In the genomic region with DNA sequence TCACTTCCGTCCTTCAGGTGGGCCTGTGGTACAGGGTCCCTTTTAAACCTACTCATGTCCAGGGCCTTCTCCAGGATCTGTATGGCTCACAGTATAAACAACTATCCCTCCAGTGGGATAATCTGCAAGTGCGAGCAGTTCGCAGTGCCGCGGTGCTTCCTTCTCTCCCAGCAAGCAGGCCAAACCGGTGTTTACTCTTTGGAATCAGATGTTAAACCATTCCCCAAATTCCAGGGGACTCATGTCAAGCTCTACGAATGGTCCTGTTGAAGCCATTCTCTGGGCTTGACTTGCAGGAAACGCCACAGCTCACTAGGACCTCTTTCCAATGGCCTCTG, we compare ENCODE assay signal across 1 cellular context.
TF ChIP-seq lines count a peak whose summit lies in the region.

No MANE protein-coding gene starts in this region.

TF ChIP-seq in K562, 482 proteins besides CTCF, POLR2A, EP300 and RAD21 (continued from another document):
- no peak for TF ChIP-seq ZBTB12 (CRISPR knock-in tag; IDR thresholded peaks at IDR 0.05)
- no peak for TF ChIP-seq U2AF2 (optimal IDR thresholded peaks at IDR 0.05; ENCODE audit: low read depth, low read length)
- TF ChIP-seq, protein P1, sequence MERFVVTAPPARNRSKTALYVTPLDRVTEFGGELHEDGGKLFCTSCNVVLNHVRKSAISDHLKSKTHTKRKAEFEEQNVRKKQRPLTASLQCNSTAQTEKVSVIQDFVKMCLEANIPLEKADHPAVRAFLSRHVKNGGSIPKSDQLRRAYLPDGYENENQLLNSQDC (CRISPR knock-in tag; IDR thresholded peaks at IDR 0.05) = no peak
- no peak for TF ChIP-seq U2AF1 (optimal IDR thresholded peaks at IDR 0.05; ENCODE audit: low read depth, low read length)
- TF ChIP-seq ELK3 (CRISPR knock-in tag; IDR thresholded peaks at IDR 0.05) = no peak
- TF ChIP-seq, protein P2, sequence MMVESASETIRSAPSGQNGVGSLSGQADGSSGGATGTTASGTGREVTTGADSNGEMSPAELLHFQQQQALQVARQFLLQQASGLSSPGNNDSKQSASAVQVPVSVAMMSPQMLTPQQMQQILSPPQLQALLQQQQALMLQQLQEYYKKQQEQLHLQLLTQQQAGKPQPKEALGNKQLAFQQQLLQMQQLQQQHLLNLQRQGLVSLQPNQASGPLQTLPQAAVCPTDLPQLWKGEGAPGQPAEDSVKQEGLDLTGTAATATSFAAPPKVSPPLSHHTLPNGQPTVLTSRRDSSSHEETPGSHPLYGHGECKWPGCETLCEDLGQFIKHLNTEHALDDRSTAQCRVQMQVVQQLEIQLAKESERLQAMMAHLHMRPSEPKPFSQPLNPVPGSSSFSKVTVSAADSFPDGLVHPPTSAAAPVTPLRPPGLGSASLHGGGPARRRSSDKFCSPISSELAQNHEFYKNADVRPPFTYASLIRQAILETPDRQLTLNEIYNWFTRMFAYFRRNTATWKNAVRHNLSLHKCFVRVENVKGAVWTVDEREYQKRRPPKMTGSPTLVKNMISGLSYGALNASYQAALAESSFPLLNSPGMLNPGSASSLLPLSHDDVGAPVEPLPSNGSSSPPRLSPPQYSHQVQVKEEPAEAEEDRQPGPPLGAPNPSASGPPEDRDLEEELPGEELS (CRISPR knock-in tag; IDR thresholded peaks at IDR 0.05; ENCODE audit: borderline replicate concordance) = no peak
- TF ChIP-seq CREB3L1 (IDR thresholded peaks at IDR 0.05; ENCODE audit: borderline replicate concordance, low read depth) = no peak
- TF ChIP-seq BRD4 (IDR thresholded peaks at IDR 0.05) = no peak
- no peak for TF ChIP-seq CBFA2T2 (conservative IDR thresholded peaks at IDR 0.05)
TF ChIP-seq in K562: peak in this region for 0.
